In genomic region chrX:107673401-107673800, GRCh38 we compare ENCODE assay signal across 9 cellular contexts. TPM values are rescaled to one million over a fixed set of nuclear protein-coding genes. Genes with fewer than 3 reads are reported as not detected.
DNase-seq lines count a peak whose midpoint lies in the region; ATAC-seq, FAIRE-seq and TF ChIP-seq lines count a peak whose summit lies in the region.
"Had no signal": no experiment of that assay in that cellular context is flagged by ENCODE, and none has a peak within 500 bp of the region (broad histone marks: within the 10 kb centered on the region; RNA-seq: fewer than 3 reads in every experiment).

No MANE protein-coding gene starts in this region.

- H3K23me2 ChIP-seq in H9 (ENCODE audit: insufficient read length, low read depth, low read length, poor library complexity, severe bottlenecking): no peaks in the 10 kb centered on the region

- no peak overlapping the region for H2BK5ac ChIP-seq in H9 (ENCODE audit: insufficient read length, low read length)

- H3K23ac ChIP-seq in H9 (ENCODE audit: insufficient read length, low read depth, low read length): no peak overlapping the region

- H3K9ac ChIP-seq in MM.1S (ENCODE audit: low read length) (peak overlapping the region; percentile 100), subcutaneous abdominal adipose tissue (ENCODE audit: low read length in 5 of 5) (peak overlapping the region in 2 of 5 donors; percentile 7 to 48), H9 (ENCODE audit: extremely low read depth, insufficient read length, low read length) (no peak overlapping the region)

- no peak overlapping the region for H4K8ac ChIP-seq in H9 (replicated peaks; ENCODE audit: insufficient read length, low read depth, low read length)

- H3K4me1 Mint-ChIP-seq in H9: peaks cover 2 to 47% of the 10 kb centered on the region in 2 experiments; a peak in 3 of 4 replicates

- no peak overlapping the region for H3K14ac ChIP-seq in H9 (ENCODE audit: insufficient read depth, low read length)

- H2AFZ ChIP-seq in MM.1S (ENCODE audit: low read length) (no peak overlapping the region), H9 (ENCODE audit: low read length) (no peak overlapping the region)

- no peaks in the 10 kb centered on the region for H3K79me1 ChIP-seq in H9 (ENCODE audit: insufficient read depth, low read depth, low read length, poor library complexity, severe bottlenecking)

- H3K4me1 ChIP-seq in MM.1S (ENCODE audit: low read length) (peaks cover 32% of the 10 kb centered on the region), esophagus muscularis mucosa (peaks cover 20 to 52% (median 45%) of the 10 kb centered on the region in 4 donors), subcutaneous abdominal adipose tissue (ENCODE audit: control insufficient read depth in 5 of 5, insufficient read depth in 5 of 5, low read length in 5 of 5) (peaks cover 8 to 52% (median 47%) of the 10 kb centered on the region in 5 donors), H9 (ENCODE audit: insufficient read depth, low read length) (no peaks in the 10 kb centered on the region; the same call in 1 of the 2 replicates)

- H3K27ac Mint-ChIP-seq in H9: peak overlapping the region in 1 of 3 experiments; percentile 77; a peak in 1 of 7 replicates

- no peak overlapping the region for H3K18ac ChIP-seq in H9 (ENCODE audit: insufficient read length, low read depth, low read length)

- H3K9me2 ChIP-seq in MM.1S (replicated peaks; ENCODE audit: insufficient read depth, low read length): no peaks in the 10 kb centered on the region

- no peak overlapping the region for H2BK15ac ChIP-seq in H9 (ENCODE audit: low read depth, low read length)

- H3K79me2 ChIP-seq in MM.1S (ENCODE audit: low read length) (peaks cover 17% of the 10 kb centered on the region; the same call in 1 of the 2 replicates), H9 (ENCODE audit: insufficient read depth, low read length) (no peaks in the 10 kb centered on the region)

- H3K9me3 Mint-ChIP-seq in H9: peaks cover 0 to 68% of the 10 kb centered on the region in 2 experiments; a peak in 2 of 5 replicates

- H2BK12ac ChIP-seq in H9 (ENCODE audit: insufficient read length, low read depth, low read length): no peak overlapping the region

- H4K91ac ChIP-seq in H9 (ENCODE audit: insufficient read length, low read depth, low read length): no peak overlapping the region

- H3K27me3 Mint-ChIP-seq in H9 (ENCODE audit: low read depth): peaks cover 6% of the 10 kb centered on the region

- H3K27ac ChIP-seq in MM.1S (ENCODE audit: low read length): peak overlapping the region; percentile 98
- H3K27ac ChIP-seq in esophagus muscularis mucosa (replicated peaks in 1 of 4): peak overlapping the region; percentile 91 to 96 (median 92)
- H3K27ac ChIP-seq in subcutaneous abdominal adipose tissue (ENCODE audit: low read depth, low read length): peak overlapping the region; percentile 64
- H3K27ac ChIP-seq in H9 (ENCODE audit: insufficient read length, low read depth, low read length): no peak overlapping the region

- H3K4me2 ChIP-seq in MM.1S (ENCODE audit: low read depth, low read length): peak overlapping the region; percentile 80
- no peak overlapping the region for H3K4me2 ChIP-seq in H9 (ENCODE audit: insufficient read depth, insufficient read length, low read length)

- TF ChIP-seq POLR2A in esophagus muscularis mucosa (IDR thresholded peaks at IDR 0.05; ENCODE audit: low read depth): no peak
- TF ChIP-seq POLR2A in lower leg skin (IDR thresholded peaks at IDR 0.05): no peak

- 80% methylated on average over 6 of the region's 6 CpGs for WGBS in esophagus muscularis mucosa
- WGBS in lower leg skin, 2 donors: 24 to 56% methylated on average over 6 of the region's 6 CpGs
- no CpG with 5 or more reads among the region's 6 CpGs for WGBS in H9 (ENCODE audit: extremely low coverage, insufficient read length, low lambda C conversion rate)

- H2BK20ac ChIP-seq in H9 (ENCODE audit: low read depth, low read length, poor library complexity, severe bottlenecking): no peak overlapping the region

- H3K4ac ChIP-seq in H9 (ENCODE audit: low read depth, low read length): no peak overlapping the region

- H3K4me3 ChIP-seq in MM.1S (ENCODE audit: low read length) (peak overlapping the region; percentile 12; the same call in 1 of the 2 replicates), esophagus muscularis mucosa (peak overlapping the region in 1 of 4 donors; percentile 24), subcutaneous abdominal adipose tissue (ENCODE audit: low read depth in 1 of 5, low read length in 5 of 5) (peak overlapping the region in 2 of 5 donors; percentile 12 to 29), lower leg skin (ENCODE audit: low read depth, poor library complexity, severe bottlenecking) (no peak overlapping the region)

- H3T11ph ChIP-seq in H9 (ENCODE audit: low read length): no peak overlapping the region

- H3K36me3 ChIP-seq in MM.1S (replicated peaks; ENCODE audit: insufficient read depth, low read length) (no peaks in the 10 kb centered on the region), esophagus muscularis mucosa (no peaks in the 10 kb centered on the region), subcutaneous abdominal adipose tissue (ENCODE audit: control insufficient read depth in 5 of 5, insufficient read depth in 5 of 5, low read length in 5 of 5) (no peaks in the 10 kb centered on the region)

- no peak overlapping the region; a peak in 1 of 5 replicates for H3K4me3 Mint-ChIP-seq in H9

- H3F3A ChIP-seq in MM.1S (ENCODE audit: insufficient read depth, low read length): peaks cover 33% of the 10 kb centered on the region

- ATAC-seq in activated CD4-positive, CD25-positive, alpha-beta regulatory T cell treated with anti-CD3 and anti-CD28 coated beads, Interleukin-2, amount 50 U/mL, for 24 hours: peak; percentile 1 to 2

- H3K9me3 ChIP-seq in MM.1S (replicated peaks; ENCODE audit: insufficient read depth, low read length) (no peaks in the 10 kb centered on the region), esophagus muscularis mucosa (no peaks in the 10 kb centered on the region), subcutaneous abdominal adipose tissue (ENCODE audit: control insufficient read depth in 5 of 5, low read length in 5 of 5) (no peaks in the 10 kb centered on the region), H9 (ENCODE audit: control insufficient read depth, low read depth, low read length) (no peaks in the 10 kb centered on the region)

- no peaks in the 10 kb centered on the region for H3K27me3 ChIP-seq in MM.1S (replicated peaks; ENCODE audit: insufficient read depth, low read length)
- no peaks in the 10 kb centered on the region for H3K27me3 ChIP-seq in esophagus muscularis mucosa
- H3K27me3 ChIP-seq in subcutaneous abdominal adipose tissue (ENCODE audit: control insufficient read depth in 5 of 5, insufficient read depth in 4 of 5, low read length in 5 of 5): peaks cover 0 to 13% (median 4%) of the 10 kb centered on the region in 5 donors
- no peaks in the 10 kb centered on the region; the same call in 1 of the 2 replicates for H3K27me3 ChIP-seq in H9 (ENCODE audit: insufficient read depth, low read length)

- H2AK5ac ChIP-seq in H9 (ENCODE audit: insufficient read length, low read length): no peak overlapping the region

- intact Hi-C loops in esophagus muscularis mucosa (cut with DNase I): loop anchor here (2.0 kb wide), 1 partner anchor 43 kb away; no protein-coding TSS in a partner anchor
- intact Hi-C loops in lower leg skin (cut with DNase I; ENCODE audit: low total_unique reads): no loop called here

- H3K36me3 Mint-ChIP-seq in H9 (ENCODE audit: insufficient read depth in 1 of 3, low read depth in 3 of 3): no peaks in the 10 kb centered on the region

- FAIRE-seq in frontal cortex (lab: Jason Lieb, UNC): no peak
- FAIRE-seq: A204.1 had no signal

- no peak overlapping the region for H4K5ac ChIP-seq in H9 (ENCODE audit: insufficient read length, low read depth, low read length)

- DNase-seq in activated CD4-positive, CD25-positive, alpha-beta regulatory T cell treated with anti-CD3 and anti-CD28 coated beads, Interleukin-2, amount 50 U/mL, for 72 hours: no peak
- DNase-seq in MM.1S (no peak), esophagus muscularis mucosa (ENCODE audit: extremely low spot score) (no peak), lower leg skin (ENCODE audit: low spot score in 2 of 2) (no peak), H9 (no peak), frontal cortex (ENCODE audit: low spot score in 2 of 2) (no peak)

- no peak for TF ChIP-seq EP300 in esophagus muscularis mucosa (IDR thresholded peaks at IDR 0.05)

- TF ChIP-seq CTCF in MM.1S (IDR thresholded peaks at IDR 0.05; ENCODE audit: low read length): no peak
- no peak for TF ChIP-seq CTCF in esophagus muscularis mucosa (IDR thresholded peaks at IDR 0.05)
- TF ChIP-seq CTCF in lower leg skin (IDR thresholded peaks at IDR 0.05): no peak
- no peak for TF ChIP-seq CTCF in H9 (conservative IDR thresholded peaks at IDR 0.05)

- H2BK120ac ChIP-seq in H9 (ENCODE audit: low read depth, low read length, poor library complexity, severe bottlenecking): no peak overlapping the region

- no peak overlapping the region for H3K56ac ChIP-seq in H9 (ENCODE audit: insufficient read length, low read depth, low read length)

- H4K20me1 ChIP-seq in MM.1S (ENCODE audit: insufficient read depth, low read length) (no peaks in the 10 kb centered on the region), H9 (ENCODE audit: control insufficient read depth, insufficient read depth, insufficient read length) (no peaks in the 10 kb centered on the region)

RNA-seq across cellular contexts. Expression of gene PRPS1, which starts 45.1 kb away (rescaled TPM):
- total RNA-seq in esophagus muscularis mucosa: 10 to 100 TPM; 17.0 to 36.0 (median 23.4) TPM
- 10 to 100 TPM in 1 of 4 donors, 1 to 10 TPM in 3; 7.1 to 10.8 (median 8.0) TPM for total RNA-seq in lower leg skin
- 90.5 and 91.3 TPM in 2 replicates for total RNA-seq in H9 (2021)
- total RNA-seq in frontal cortex: 20.8 TPM
